In genomic region chr4:37767019-37767418, GRCh38 we compare ENCODE assay signal across 20 cellular contexts.
"Had no signal": no experiment of that assay in that cellular context is flagged by ENCODE, and none has a peak within 500 bp of the region (broad histone marks: within the 10 kb centered on the region; RNA-seq: fewer than 3 reads in every experiment).

No MANE protein-coding gene starts in this region.

- H3K4me3 Mint-ChIP-seq: activated CD4-positive, alpha-beta memory T cell treated with anti-CD3 and anti-CD28 coated beads, Interleukin-2, amount 10 ng/mL, durations not matched to agents 7 days and 5 days; activated CD8-positive, alpha-beta memory T cell treated with anti-CD3 and anti-CD28 coated beads, Interleukin-2, amount 10 ng/mL, durations not matched to agents 7 days and 5 days; activated naive CD4-positive, alpha-beta T cell treated with anti-CD3 and anti-CD28 coated beads, Interleukin-2, amount 50 U/mL, for 24 hours; activated naive CD8-positive, alpha-beta T cell treated with anti-CD3 and anti-CD28 coated beads, Interleukin-2, amount 10 ng/mL, durations not matched to agents 7 days and 5 days; T-cell; T-helper 17 cell; WTC11 had no signal

- H3K9me3 Mint-ChIP-seq: activated CD4-positive, alpha-beta memory T cell treated with anti-CD3 and anti-CD28 coated beads, Interleukin-2, amount 10 ng/mL, durations not matched to agents 7 days and 5 days; activated naive CD4-positive, alpha-beta T cell treated with anti-CD3 and anti-CD28 coated beads, Interleukin-2, amount 50 U/mL, for 24 hours; activated naive CD8-positive, alpha-beta T cell treated with anti-CD3 and anti-CD28 coated beads, Interleukin-2, amount 10 ng/mL, durations not matched to agents 7 days and 5 days; activated T-helper 2 cell treated with anti-CD3 and anti-CD28 coated beads, Interferon-gamma antibody, Interleukin-2, Interleukin-4, amounts not matched to agents 10 μg/mL and 5 μg/mL and 100 μg/mL, durations not matched to agents 14 hours and 24 hours and 36 hours; T-cell; WTC11 had no signal

- H3K36me3 Mint-ChIP-seq: activated CD8-positive, alpha-beta memory T cell treated with anti-CD3 and anti-CD28 coated beads, Interleukin-2, amount 10 ng/mL, durations not matched to agents 7 days and 5 days; activated naive CD4-positive, alpha-beta T cell treated with anti-CD3 and anti-CD28 coated beads, Interleukin-2, amount 50 U/mL, for 24 hours; activated naive CD8-positive, alpha-beta T cell treated with anti-CD3 and anti-CD28 coated beads, Interleukin-2, amount 10 ng/mL, durations not matched to agents 7 days and 5 days; T-cell; WTC11 had no signal

- ATAC-seq: activated CD4-positive, CD25-positive, alpha-beta regulatory T cell treated with anti-CD3 and anti-CD28 coated beads, Interleukin-2, amount 50 U/mL, for 24 hours; activated CD8-positive, alpha-beta memory T cell treated with anti-CD3 and anti-CD28 coated beads, Interleukin-2, amount 10 ng/mL, durations not matched to agents 7 days and 5 days; SK-N-SH treated with all-trans-retinoic acid at 6 μM for 48 hours; T-cell; T-helper 17 cell; WTC11 had no signal

- H3K27me3 ChIP-seq: body of pancreas had no signal

- H3K27ac ChIP-seq: body of pancreas had no signal

- H3K27ac Mint-ChIP-seq: activated CD4-positive, alpha-beta memory T cell treated with anti-CD3 and anti-CD28 coated beads, Interleukin-2, amount 10 ng/mL, durations not matched to agents 7 days and 5 days; activated CD8-positive, alpha-beta memory T cell treated with anti-CD3 and anti-CD28 coated beads, Interleukin-2, amount 10 ng/mL, durations not matched to agents 7 days and 5 days; activated naive CD4-positive, alpha-beta T cell treated with anti-CD3 and anti-CD28 coated beads, Interleukin-2, amount 50 U/mL, for 24 hours; activated naive CD8-positive, alpha-beta T cell treated with anti-CD3 and anti-CD28 coated beads, Interleukin-2, amount 10 ng/mL, durations not matched to agents 7 days and 5 days; activated T-helper 2 cell treated with anti-CD3 and anti-CD28 coated beads, Interferon-gamma antibody, Interleukin-2, Interleukin-4, amounts not matched to agents 10 μg/mL and 5 μg/mL and 100 μg/mL, durations not matched to agents 14 hours and 24 hours and 36 hours; T-cell; T-helper 17 cell; WTC11 had no signal

- DNase-seq: activated CD4-positive, alpha-beta memory T cell treated with anti-CD3 and anti-CD28 coated beads, Interleukin-2, amount 10 ng/mL, durations not matched to agents 7 days and 5 days; activated CD4-positive, alpha-beta T cell treated with anti-CD3 and anti-CD28 coated beads for 4 hours; activated CD8-positive, alpha-beta memory T cell treated with anti-CD3 and anti-CD28 coated beads for 24 hours; activated CD8-positive, alpha-beta memory T cell treated with anti-CD3 and anti-CD28 coated beads, Interleukin-2, amount 10 ng/mL, durations not matched to agents 7 days and 5 days; activated CD8-positive, alpha-beta memory T cell treated with anti-CD3 and anti-CD28 coated beads, Interleukin-2, amount 50 U/mL, for 48 hours; activated gamma-delta T cell; activated naive CD4-positive, alpha-beta T cell treated with Interleukin-2 at 50 U/mL for 16 hours; activated naive CD8-positive, alpha-beta T cell treated with anti-CD3 and anti-CD28 coated beads, Interleukin-2, amount 10 ng/mL, durations not matched to agents 7 days and 5 days; KG1; NCI-H146; NCI-H2171; SIG-M5; T-cell; T-helper 17 cell had no signal

- H3K4me3 ChIP-seq: body of pancreas had no signal

- H3K27me3 Mint-ChIP-seq: activated CD4-positive, alpha-beta memory T cell treated with anti-CD3 and anti-CD28 coated beads, Interleukin-2, amount 10 ng/mL, durations not matched to agents 7 days and 5 days; activated CD8-positive, alpha-beta memory T cell treated with anti-CD3 and anti-CD28 coated beads, Interleukin-2, amount 10 ng/mL, durations not matched to agents 7 days and 5 days; activated naive CD4-positive, alpha-beta T cell treated with anti-CD3 and anti-CD28 coated beads, Interleukin-2, amount 50 U/mL, for 24 hours; T-cell had no signal
